1 cellular context compared by ENCODE assay signal in genomic region chr18:14143396-14143795, GRCh38. TPM values are rescaled to one million over a fixed set of nuclear protein-coding genes. Genes with fewer than 3 reads are reported as not detected.
"Had no signal": no experiment of that assay in that cellular context is flagged by ENCODE, and none has a peak within 500 bp of the region (broad histone marks: within the 10 kb centered on the region; RNA-seq: fewer than 3 reads in every experiment).

No MANE protein-coding gene starts in this region.

RNA-seq across cellular contexts. Expression of gene ZNF519, which starts 11.2 kb away (rescaled TPM):
- total RNA-seq: ascending aorta had no signal
